In genomic region chr10:79161557-79161956, GRCh38 we compare ENCODE assay signal across 23 cellular contexts.
DNase-seq lines count a peak whose midpoint lies in the region; ATAC-seq and TF ChIP-seq lines count a peak whose summit lies in the region.
"Had no signal": no experiment of that assay in that cellular context is flagged by ENCODE, and none has a peak within 500 bp of the region (broad histone marks: within the 10 kb centered on the region; RNA-seq: fewer than 3 reads in every experiment).

No MANE protein-coding gene starts in this region.

- H3K4me1 Mint-ChIP-seq in mesothelial cell of epicardium: peaks cover 51% of the 10 kb centered on the region
- H3K4me1 Mint-ChIP-seq in Calu3 (ENCODE audit: low read depth, unreplicated experiment): peaks cover 50% of the 10 kb centered on the region
- H3K4me1 Mint-ChIP-seq: activated CD4-positive, alpha-beta T cell treated with anti-CD3 and anti-CD28 coated beads for 36 hours had no signal

- H3K9me3 ChIP-seq in heart left ventricle (no peaks in the 10 kb centered on the region), adipocyte (ENCODE audit: control insufficient read depth, low read length) (no peaks in the 10 kb centered on the region), thyroid gland (no peaks in the 10 kb centered on the region)
- H3K9me3 ChIP-seq: adrenal gland, vagina had no signal

- H3K36me3 ChIP-seq in heart left ventricle: peaks cover 0 to 27% (median 15%) of the 10 kb centered on the region in 9 donors
- H3K36me3 ChIP-seq in adipocyte (ENCODE audit: control insufficient read depth, insufficient read depth, low read length, severe bottlenecking): peaks cover 28% of the 10 kb centered on the region
- peaks cover 4 to 6% of the 10 kb centered on the region in 2 donors for H3K36me3 ChIP-seq in thyroid gland

- no peak for ATAC-seq in heart left ventricle
- ATAC-seq in left cardiac atrium: no peak
- no peak for ATAC-seq in HG02678 (IDR thresholded peaks at IDR 0.05; ENCODE audit: unreplicated experiment)
- ATAC-seq in GM18907 (IDR thresholded peaks at IDR 0.05; ENCODE audit: unreplicated experiment): no peak
- ATAC-seq: activated CD4-positive, alpha-beta T cell treated with anti-CD3 and anti-CD28 coated beads for 36 hours; T-cell had no signal

- CTCF ChIA-PET in Calu3 (lab: Charles Lee): no interaction called here

- H3K27ac ChIP-seq in heart left ventricle (peak overlapping the region in 10 of 12 donors; percentile 39 to 98 (median 90)), thyroid gland (peak overlapping the region in 2 of 3 donors; percentile 89 to 99)
- H3K27ac ChIP-seq: KMS-11, vagina had no signal

- H3K27me3 ChIP-seq in heart left ventricle (no peaks in the 10 kb centered on the region), adipocyte (replicated peaks; ENCODE audit: control insufficient read depth, insufficient read depth, low read length) (no peaks in the 10 kb centered on the region), thyroid gland (no peaks in the 10 kb centered on the region)
- H3K27me3 ChIP-seq: adrenal gland, vagina had no signal

- DNase-seq in heart left ventricle (no peak), left cardiac atrium (no peak), adipocyte (ENCODE audit: low read depth) (no peak), mesothelial cell of epicardium (ENCODE audit: low spot score in 2 of 2, unreplicated experiment in 2 of 2) (no peak), thyroid gland (no peak), Calu3 (no peak)
- DNase-seq: activated CD4-positive, alpha-beta T cell treated with anti-CD3 and anti-CD28 coated beads for 36 hours; DMS153; GDM1; GOT3; kidney glomerular epithelial cell; mesendoderm; NCI-H187; NCI-H226; NCI-H774; SHP77; stimulated activated CD4-positive, alpha-beta T cell treated with anti-CD3 and anti-CD28 coated beads, Interleukin-12 subunit alpha, Interleukin-12 subunit beta, amount 100 ng/mL, for 4 hours; T-cell had no signal

- H3K9me3 Mint-ChIP-seq in mesothelial cell of epicardium (no peaks in the 10 kb centered on the region), Calu3 (ENCODE audit: low read depth, unreplicated experiment) (no peaks in the 10 kb centered on the region)
- H3K9me3 Mint-ChIP-seq: T-cell had no signal

- H3K4me1 ChIP-seq in heart left ventricle: peaks cover 28 to 100% (median 87%) of the 10 kb centered on the region in 12 donors
- H3K4me1 ChIP-seq in adipocyte (ENCODE audit: control insufficient read depth, insufficient read depth, low read length): peaks cover 94% of the 10 kb centered on the region
- H3K4me1 ChIP-seq in thyroid gland: peaks cover 51 to 82% of the 10 kb centered on the region in 2 donors

- intact Hi-C loops in heart left ventricle (cut with DNase I) (no loop called here), left cardiac atrium (cut with DNase I) (no loop called here), thyroid gland (cut with DNase I) (no loop called here), Calu3 (cut with micrococcal nuclease; ENCODE audit: unreplicated experiment) (no loop called here)

- peak overlapping the region; percentile 84 for H3K27ac Mint-ChIP-seq in mesothelial cell of epicardium
- H3K27ac Mint-ChIP-seq in Calu3 (ENCODE audit: unreplicated experiment): no peak overlapping the region
- H3K27ac Mint-ChIP-seq: activated CD4-positive, alpha-beta T cell treated with anti-CD3 and anti-CD28 coated beads for 36 hours; T-cell had no signal

- H3K4me3 Mint-ChIP-seq in mesothelial cell of epicardium: no peak overlapping the region
- no peak overlapping the region for H3K4me3 Mint-ChIP-seq in Calu3 (ENCODE audit: low read depth, unreplicated experiment)
- H3K4me3 Mint-ChIP-seq: activated CD4-positive, alpha-beta T cell treated with anti-CD3 and anti-CD28 coated beads for 36 hours; T-cell had no signal

- H3K27me3 Mint-ChIP-seq in mesothelial cell of epicardium (ENCODE audit: low read depth): no peaks in the 10 kb centered on the region
- H3K27me3 Mint-ChIP-seq in Calu3 (ENCODE audit: unreplicated experiment): no peaks in the 10 kb centered on the region
- H3K27me3 Mint-ChIP-seq: activated CD4-positive, alpha-beta T cell treated with anti-CD3 and anti-CD28 coated beads for 36 hours; T-cell had no signal

- TF ChIP-seq CTCF in heart left ventricle (IDR thresholded peaks at IDR 0.05) (no peak), mesothelial cell of epicardium (IDR thresholded peaks at IDR 0.05; ENCODE audit: unreplicated experiment) (no peak), thyroid gland (IDR thresholded peaks at IDR 0.05) (no peak), Calu3 (IDR thresholded peaks at IDR 0.05; ENCODE audit: unreplicated experiment) (no peak)

- peak overlapping the region; percentile 16 for H3K9ac ChIP-seq in adipocyte (ENCODE audit: low read length)
- H3K9ac ChIP-seq: KMS-11 had no signal

- no peak overlapping the region for H3K4me3 ChIP-seq in heart left ventricle
- no peak overlapping the region for H3K4me3 ChIP-seq in adipocyte (ENCODE audit: low read length)
- H3K4me3 ChIP-seq in thyroid gland (replicated peaks in 1 of 3): no peak overlapping the region
- H3K4me3 ChIP-seq: adrenal gland, vagina had no signal

- BruUV-seq in Calu3 (replicated peaks; lab: Mats Ljungman, UMichigan): no TSS peak

- peaks cover 6% of the 10 kb centered on the region for H3K36me3 Mint-ChIP-seq in mesothelial cell of epicardium
- peaks cover 12% of the 10 kb centered on the region for H3K36me3 Mint-ChIP-seq in Calu3 (ENCODE audit: insufficient read depth, unreplicated experiment)
- H3K36me3 Mint-ChIP-seq: T-cell had no signal

- 53 to 65% (median 55%) methylated on average over 5 of the region's 5 CpGs for WGBS in heart left ventricle, 4 donors
- 66 to 72% methylated on average over 5 of the region's 5 CpGs for WGBS in thyroid gland, 2 donors

- TF ChIP-seq POLR2A in heart left ventricle (IDR thresholded peaks at IDR 0.05): no peak
- no peak for TF ChIP-seq POLR2A in thyroid gland (IDR thresholded peaks at IDR 0.05)
